26 cellular contexts compared by ENCODE assay signal in genomic region chr4:120709986-120710385, GRCh38.
DNase-seq lines count a peak whose midpoint lies in the region; ATAC-seq, FAIRE-seq and TF ChIP-seq lines count a peak whose summit lies in the region.
"Had no signal": no experiment of that assay in that cellular context is flagged by ENCODE, and none has a peak within 500 bp of the region (broad histone marks: within the 10 kb centered on the region; RNA-seq: fewer than 3 reads in every experiment).

No MANE protein-coding gene starts in this region.

- H4K20me1 ChIP-seq in astrocyte (ENCODE audit: insufficient read depth, low read length): no peaks in the 10 kb centered on the region

- no peaks in the 10 kb centered on the region for H3K4me1 ChIP-seq in breast epithelium
- no peaks in the 10 kb centered on the region for H3K4me1 ChIP-seq in astrocyte (ENCODE audit: insufficient read depth, low read length)
- H3K4me1 ChIP-seq: esophagus muscularis mucosa, vagina had no signal

- H3K9me3 ChIP-seq in breast epithelium (peaks cover 0 to 7% of the 10 kb centered on the region in 2 donors), astrocyte (ENCODE audit: insufficient read depth, low read depth, low read length) (no peaks in the 10 kb centered on the region)
- H3K9me3 ChIP-seq: vagina had no signal

- H3K36me3 ChIP-seq in breast epithelium (no peaks in the 10 kb centered on the region), astrocyte (ENCODE audit: insufficient read depth, low read length) (no peaks in the 10 kb centered on the region)

- peak; percentile 45 for FAIRE-seq in astrocyte (lab: Jason Lieb, UNC)
- FAIRE-seq: A204.1, islet of Langerhans had no signal

- no peak overlapping the region for H3K27ac Mint-ChIP-seq in MCF 10A (ENCODE audit: low read depth, unreplicated experiment)
- H3K27ac Mint-ChIP-seq in astrocyte (ENCODE audit: unreplicated experiment): no peak overlapping the region
- H3K27ac Mint-ChIP-seq in activated CD8-positive, alpha-beta T cell treated with anti-CD3 and anti-CD28 coated beads for 36 hours: no peak overlapping the region
- H3K27ac Mint-ChIP-seq: memory B cell; stimulated activated effector memory CD8-positive, alpha-beta T cell treated with anti-CD3 and anti-CD28 coated beads, Interleukin-12 subunit alpha, Interleukin-12 subunit beta, amount 100 ng/mL, for 72 hours had no signal

- CTCF ChIA-PET in MCF 10A (lab: Yijun Ruan, JAX): interaction anchor here (0.6 kb wide), 1 partner anchor 549 kb away, joined by 3 read pairs; no protein-coding TSS in a partner anchor
- CTCF ChIA-PET in activated CD8-positive, alpha-beta T cell treated with anti-CD3 and anti-CD28 coated beads for 36 hours (lab: Charles Lee): interaction anchor here (1.8 kb wide), 1 partner anchor 8 kb away, joined by 4 read pairs; no protein-coding TSS in a partner anchor

- H3K4me3 Mint-ChIP-seq in MCF 10A (ENCODE audit: unreplicated experiment) (no peak overlapping the region), astrocyte (ENCODE audit: unreplicated experiment) (no peak overlapping the region)
- no peak overlapping the region for H3K4me3 Mint-ChIP-seq in activated CD8-positive, alpha-beta T cell treated with anti-CD3 and anti-CD28 coated beads for 36 hours
- H3K4me3 Mint-ChIP-seq: memory B cell; stimulated activated effector memory CD8-positive, alpha-beta T cell treated with anti-CD3 and anti-CD28 coated beads, Interleukin-12 subunit alpha, Interleukin-12 subunit beta, amount 100 ng/mL, for 72 hours had no signal

- H3K4me1 Mint-ChIP-seq in MCF 10A (ENCODE audit: insufficient read depth, unreplicated experiment): peaks cover 9% of the 10 kb centered on the region
- peaks cover 4% of the 10 kb centered on the region for H3K4me1 Mint-ChIP-seq in astrocyte (ENCODE audit: low read depth, unreplicated experiment)
- no peaks in the 10 kb centered on the region for H3K4me1 Mint-ChIP-seq in activated CD8-positive, alpha-beta T cell treated with anti-CD3 and anti-CD28 coated beads for 36 hours (ENCODE audit: low read depth)
- H3K4me1 Mint-ChIP-seq: memory B cell; stimulated activated effector memory CD8-positive, alpha-beta T cell treated with anti-CD3 and anti-CD28 coated beads, Interleukin-12 subunit alpha, Interleukin-12 subunit beta, amount 100 ng/mL, for 72 hours had no signal

- DNase-seq in MCF 10A (ENCODE audit: unreplicated experiment) (peak; percentile 24), breast epithelium (ENCODE audit: low spot score in 2 of 2) (no peak), astrocyte (ENCODE audit: low read depth) (peak; percentile 57), fibroblast of peridontal ligament (ENCODE audit: extremely low read depth) (peak; percentile 83), skeletal muscle cell (ENCODE audit: low read depth) (peak; percentile 48), Kasumi-1 (lab: John Stamatoyannopoulos, UW) (no peak)
- no peak for DNase-seq in activated CD8-positive, alpha-beta T cell treated with anti-CD3 and anti-CD28 coated beads for 36 hours
- DNase-seq: activated effector memory CD4-positive, alpha-beta T cell treated with anti-CD3 and anti-CD28 coated beads, Interleukin-2, amount 50 U/mL, for 16 hours; DMS 273 treated with DMSO at 0.1 percent for 48 hours; effector CD4-positive, alpha-beta T cell; GF-D8; MM.1S; NCI-H1694 treated with DMSO at 0.1 percent for 48 hours; NCI-H345; PC-9; T-helper 2 cell had no signal

- no peaks in the 10 kb centered on the region for H3K27me3 Mint-ChIP-seq in MCF 10A (ENCODE audit: insufficient read depth, unreplicated experiment)
- no peaks in the 10 kb centered on the region for H3K27me3 Mint-ChIP-seq in astrocyte (ENCODE audit: low read depth, unreplicated experiment)
- no peaks in the 10 kb centered on the region for H3K27me3 Mint-ChIP-seq in activated CD8-positive, alpha-beta T cell treated with anti-CD3 and anti-CD28 coated beads for 36 hours
- H3K27me3 Mint-ChIP-seq: memory B cell had no signal

- POLR2A ChIA-PET in MCF 10A (lab: Yijun Ruan, JAX): no interaction called here
- POLR2A ChIA-PET in activated CD8-positive, alpha-beta T cell treated with anti-CD3 and anti-CD28 coated beads for 36 hours (lab: Charles Lee): no interaction called here

- intact Hi-C loops in MCF 10A (cut with micrococcal nuclease): no loop called here
- intact Hi-C loops in breast epithelium (cut with DNase I; ENCODE audit: low total_unique reads): no loop called here
- intact Hi-C loops in activated CD8-positive, alpha-beta T cell treated with anti-CD3 and anti-CD28 coated beads for 36 hours (cut with micrococcal nuclease): no loop called here

- no peak for TF ChIP-seq POLR2A in breast epithelium (IDR thresholded peaks at IDR 0.05)

- TF ChIP-seq CTCF in MCF 10A (IDR thresholded peaks at IDR 0.05; ENCODE audit: unreplicated experiment) (no peak), breast epithelium (IDR thresholded peaks at IDR 0.05) (no peak), astrocyte (IDR thresholded peaks at IDR 0.05; ENCODE audit: insufficient read depth, low read depth, low read length) (no peak)
- no peak for TF ChIP-seq CTCF in activated CD8-positive, alpha-beta T cell treated with anti-CD3 and anti-CD28 coated beads for 36 hours (IDR thresholded peaks at IDR 0.05)

- no peak for ATAC-seq in HG03280 (IDR thresholded peaks at IDR 0.05; ENCODE audit: unreplicated experiment)
- no peak for ATAC-seq in activated CD8-positive, alpha-beta T cell treated with anti-CD3 and anti-CD28 coated beads for 36 hours
- ATAC-seq: sciatic nerve; stimulated activated effector memory CD8-positive, alpha-beta T cell treated with anti-CD3 and anti-CD28 coated beads, Interleukin-12 subunit alpha, Interleukin-12 subunit beta, amount 100 ng/mL, for 72 hours had no signal

- no peaks in the 10 kb centered on the region for H3K79me2 ChIP-seq in astrocyte (ENCODE audit: insufficient read depth, low read length)
- H3K79me2 ChIP-seq: hepatocyte had no signal

- H3K9me3 Mint-ChIP-seq in MCF 10A (ENCODE audit: unreplicated experiment): no peaks in the 10 kb centered on the region
- no peaks in the 10 kb centered on the region for H3K9me3 Mint-ChIP-seq in astrocyte (ENCODE audit: unreplicated experiment)
- no peaks in the 10 kb centered on the region for H3K9me3 Mint-ChIP-seq in activated CD8-positive, alpha-beta T cell treated with anti-CD3 and anti-CD28 coated beads for 36 hours
- H3K9me3 Mint-ChIP-seq: stimulated activated effector memory CD8-positive, alpha-beta T cell treated with anti-CD3 and anti-CD28 coated beads, Interleukin-12 subunit alpha, Interleukin-12 subunit beta, amount 100 ng/mL, for 72 hours had no signal

- H3K27me3 ChIP-seq in breast epithelium: no peaks in the 10 kb centered on the region
- H3K27me3 ChIP-seq in astrocyte (ENCODE audit: insufficient read depth, low read length): no peaks in the 10 kb centered on the region
- H3K27me3 ChIP-seq: esophagus muscularis mucosa, hepatocyte, vagina had no signal

- H3K9ac ChIP-seq in astrocyte (ENCODE audit: low read length): no peak overlapping the region

- H3K36me3 Mint-ChIP-seq in MCF 10A (ENCODE audit: insufficient read depth, unreplicated experiment): no peaks in the 10 kb centered on the region
- H3K36me3 Mint-ChIP-seq in astrocyte (ENCODE audit: low read depth, unreplicated experiment): no peaks in the 10 kb centered on the region
- H3K36me3 Mint-ChIP-seq in activated CD8-positive, alpha-beta T cell treated with anti-CD3 and anti-CD28 coated beads for 36 hours (ENCODE audit: low read depth): no peaks in the 10 kb centered on the region
- H3K36me3 Mint-ChIP-seq: memory B cell; stimulated activated effector memory CD8-positive, alpha-beta T cell treated with anti-CD3 and anti-CD28 coated beads, Interleukin-12 subunit alpha, Interleukin-12 subunit beta, amount 100 ng/mL, for 72 hours had no signal

- no peak overlapping the region for H3K4me2 ChIP-seq in astrocyte (ENCODE audit: low read length)
- H3K4me2 ChIP-seq: hepatocyte, PC-9 had no signal

- BruUV-seq in MCF 10A (replicated peaks; lab: Mats Ljungman, UMichigan): no TSS peak

- H2AFZ ChIP-seq in astrocyte (ENCODE audit: low read depth, low read length): no peak overlapping the region
- H2AFZ ChIP-seq: hepatocyte, PC-9 had no signal

- no peak overlapping the region for H3K4me3 ChIP-seq in breast epithelium
- H3K4me3 ChIP-seq in astrocyte (ENCODE audit: insufficient read depth, low read depth, low read length): no peak overlapping the region
- H3K4me3 ChIP-seq in skeletal muscle cell (ENCODE audit: low read depth, low read length): no peak overlapping the region
- H3K4me3 ChIP-seq: esophagus muscularis mucosa, hepatocyte, PC-9, vagina had no signal

- H3K27ac ChIP-seq in breast epithelium (no peak overlapping the region), astrocyte (ENCODE audit: low read depth, low read length) (no peak overlapping the region)
- H3K27ac ChIP-seq: esophagus muscularis mucosa, hepatocyte, PC-9, vagina, VCaP had no signal

Comparison
In these comparisons a context has a peak if more than half of its experiments do, and no peak if none do; other contexts are left out.
1. DNase-seq: peak in MCF 10A (single experiment), astrocyte (single experiment), fibroblast of peridontal ligament (single experiment) and skeletal muscle cell (single experiment); none in breast epithelium (0 of 2), Kasumi-1 (0 of 2) and activated CD8-positive, alpha-beta T cell treated with anti-CD3 and anti-CD28 coated beads for 36 hours (single experiment).